Comparison of ENCODE assay signal across 1 cellular context in the genomic region with DNA sequence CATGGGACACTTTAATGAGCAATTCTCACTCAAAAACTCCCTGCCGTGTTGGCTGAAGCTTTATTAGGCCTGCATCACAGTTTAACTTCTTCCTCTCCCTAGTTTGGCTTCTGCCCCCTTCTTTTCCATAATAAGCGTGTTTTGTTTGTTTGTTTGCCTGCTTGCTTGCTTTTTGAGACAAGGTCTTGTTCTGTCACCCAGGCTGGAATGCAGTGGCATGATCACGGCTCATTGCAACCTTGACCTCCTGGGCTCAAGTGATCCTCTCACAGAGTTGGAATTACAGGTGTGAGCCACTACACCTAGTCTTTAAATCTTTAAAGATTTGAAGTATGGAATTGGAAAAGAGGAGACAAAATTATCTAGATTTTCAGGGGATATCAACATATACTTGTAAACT.
A peak's percentile ranks its signal among the peaks of the same experiment; 100 is the strongest.
TF ChIP-seq lines count a peak whose summit lies in the region.

No MANE protein-coding gene starts in this region.

TF ChIP-seq in HepG2, 621 proteins besides CTCF, POLR2A, EP300 and RAD21 (continued from another document and continues in another):
- TF ChIP-seq, protein P1, sequence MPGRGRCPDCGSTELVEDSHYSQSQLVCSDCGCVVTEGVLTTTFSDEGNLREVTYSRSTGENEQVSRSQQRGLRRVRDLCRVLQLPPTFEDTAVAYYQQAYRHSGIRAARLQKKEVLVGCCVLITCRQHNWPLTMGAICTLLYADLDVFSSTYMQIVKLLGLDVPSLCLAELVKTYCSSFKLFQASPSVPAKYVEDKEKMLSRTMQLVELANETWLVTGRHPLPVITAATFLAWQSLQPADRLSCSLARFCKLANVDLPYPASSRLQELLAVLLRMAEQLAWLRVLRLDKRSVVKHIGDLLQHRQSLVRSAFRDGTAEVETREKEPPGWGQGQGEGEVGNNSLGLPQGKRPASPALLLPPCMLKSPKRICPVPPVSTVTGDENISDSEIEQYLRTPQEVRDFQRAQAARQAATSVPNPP (CRISPR knock-in tag; IDR thresholded peaks at IDR 0.05), result no peak
- peak; percentile 53; the same call in 1 of the 2 replicates for TF ChIP-seq ZNF292 (CRISPR knock-in tag; IDR thresholded peaks at IDR 0.05; ENCODE audit: borderline replicate concordance, low read depth)
- TF ChIP-seq ZNF772 (CRISPR knock-in tag; IDR thresholded peaks at IDR 0.05), result no peak
- TF ChIP-seq, protein P2, sequence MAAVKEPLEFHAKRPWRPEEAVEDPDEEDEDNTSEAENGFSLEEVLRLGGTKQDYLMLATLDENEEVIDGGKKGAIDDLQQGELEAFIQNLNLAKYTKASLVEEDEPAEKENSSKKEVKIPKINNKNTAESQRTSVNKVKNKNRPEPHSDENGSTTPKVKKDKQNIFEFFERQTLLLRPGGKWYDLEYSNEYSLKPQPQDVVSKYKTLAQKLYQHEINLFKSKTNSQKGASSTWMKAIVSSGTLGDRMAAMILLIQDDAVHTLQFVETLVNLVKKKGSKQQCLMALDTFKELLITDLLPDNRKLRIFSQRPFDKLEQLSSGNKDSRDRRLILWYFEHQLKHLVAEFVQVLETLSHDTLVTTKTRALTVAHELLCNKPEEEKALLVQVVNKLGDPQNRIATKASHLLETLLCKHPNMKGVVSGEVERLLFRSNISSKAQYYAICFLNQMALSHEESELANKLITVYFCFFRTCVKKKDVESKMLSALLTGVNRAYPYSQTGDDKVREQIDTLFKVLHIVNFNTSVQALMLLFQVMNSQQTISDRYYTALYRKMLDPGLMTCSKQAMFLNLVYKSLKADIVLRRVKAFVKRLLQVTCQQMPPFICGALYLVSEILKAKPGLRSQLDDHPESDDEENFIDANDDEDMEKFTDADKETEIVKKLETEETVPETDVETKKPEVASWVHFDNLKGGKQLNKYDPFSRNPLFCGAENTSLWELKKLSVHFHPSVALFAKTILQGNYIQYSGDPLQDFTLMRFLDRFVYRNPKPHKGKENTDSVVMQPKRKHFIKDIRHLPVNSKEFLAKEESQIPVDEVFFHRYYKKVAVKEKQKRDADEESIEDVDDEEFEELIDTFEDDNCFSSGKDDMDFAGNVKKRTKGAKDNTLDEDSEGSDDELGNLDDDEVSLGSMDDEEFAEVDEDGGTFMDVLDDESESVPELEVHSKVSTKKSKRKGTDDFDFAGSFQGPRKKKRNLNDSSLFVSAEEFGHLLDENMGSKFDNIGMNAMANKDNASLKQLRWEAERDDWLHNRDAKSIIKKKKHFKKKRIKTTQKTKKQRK (IDR thresholded peaks at IDR 0.05; ENCODE audit: low read length), result no peak
- 0 out of 2 replicates have a peak, but pooled peaks have one; percentile 39 for TF ChIP-seq ZNF501 (CRISPR knock-in tag; IDR thresholded peaks at IDR 0.05)
- TF ChIP-seq, protein P3, sequence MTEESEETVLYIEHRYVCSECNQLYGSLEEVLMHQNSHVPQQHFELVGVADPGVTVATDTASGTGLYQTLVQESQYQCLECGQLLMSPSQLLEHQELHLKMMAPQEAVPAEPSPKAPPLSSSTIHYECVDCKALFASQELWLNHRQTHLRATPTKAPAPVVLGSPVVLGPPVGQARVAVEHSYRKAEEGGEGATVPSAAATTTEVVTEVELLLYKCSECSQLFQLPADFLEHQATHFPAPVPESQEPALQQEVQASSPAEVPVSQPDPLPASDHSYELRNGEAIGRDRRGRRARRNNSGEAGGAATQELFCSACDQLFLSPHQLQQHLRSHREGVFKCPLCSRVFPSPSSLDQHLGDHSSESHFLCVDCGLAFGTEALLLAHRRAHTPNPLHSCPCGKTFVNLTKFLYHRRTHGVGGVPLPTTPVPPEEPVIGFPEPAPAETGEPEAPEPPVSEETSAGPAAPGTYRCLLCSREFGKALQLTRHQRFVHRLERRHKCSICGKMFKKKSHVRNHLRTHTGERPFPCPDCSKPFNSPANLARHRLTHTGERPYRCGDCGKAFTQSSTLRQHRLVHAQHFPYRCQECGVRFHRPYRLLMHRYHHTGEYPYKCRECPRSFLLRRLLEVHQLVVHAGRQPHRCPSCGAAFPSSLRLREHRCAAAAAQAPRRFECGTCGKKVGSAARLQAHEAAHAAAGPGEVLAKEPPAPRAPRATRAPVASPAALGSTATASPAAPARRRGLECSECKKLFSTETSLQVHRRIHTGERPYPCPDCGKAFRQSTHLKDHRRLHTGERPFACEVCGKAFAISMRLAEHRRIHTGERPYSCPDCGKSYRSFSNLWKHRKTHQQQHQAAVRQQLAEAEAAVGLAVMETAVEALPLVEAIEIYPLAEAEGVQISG (CRISPR knock-in tag; IDR thresholded peaks at IDR 0.05), result no peak
- peak; percentile 96 for TF ChIP-seq TEAD3 (CRISPR knock-in tag; optimal IDR thresholded peaks at IDR 0.05; ENCODE audit: borderline replicate concordance)
- TF ChIP-seq XBP1 (CRISPR knock-in tag; IDR thresholded peaks at IDR 0.05), result no peak
- TF ChIP-seq CHD4 (IDR thresholded peaks at IDR 0.05; ENCODE audit: borderline replicate concordance, low read length), result no peak
- no peak for TF ChIP-seq MEIS1 (CRISPR knock-in tag; IDR thresholded peaks at IDR 0.05; ENCODE audit: borderline replicate concordance)
- TF ChIP-seq RARA (CRISPR knock-in tag; IDR thresholded peaks at IDR 0.05), result peak; percentile 65
- peak; percentile 35; the same call in 1 of the 2 replicates for TF ChIP-seq HMG20A (CRISPR knock-in tag; IDR thresholded peaks at IDR 0.05; ENCODE audit: borderline replicate concordance)
- no peak; the same call in 1 of the 2 replicates for TF ChIP-seq HNF4A (CRISPR knock-in tag; IDR thresholded peaks at IDR 0.05)
- TF ChIP-seq, protein P4, sequence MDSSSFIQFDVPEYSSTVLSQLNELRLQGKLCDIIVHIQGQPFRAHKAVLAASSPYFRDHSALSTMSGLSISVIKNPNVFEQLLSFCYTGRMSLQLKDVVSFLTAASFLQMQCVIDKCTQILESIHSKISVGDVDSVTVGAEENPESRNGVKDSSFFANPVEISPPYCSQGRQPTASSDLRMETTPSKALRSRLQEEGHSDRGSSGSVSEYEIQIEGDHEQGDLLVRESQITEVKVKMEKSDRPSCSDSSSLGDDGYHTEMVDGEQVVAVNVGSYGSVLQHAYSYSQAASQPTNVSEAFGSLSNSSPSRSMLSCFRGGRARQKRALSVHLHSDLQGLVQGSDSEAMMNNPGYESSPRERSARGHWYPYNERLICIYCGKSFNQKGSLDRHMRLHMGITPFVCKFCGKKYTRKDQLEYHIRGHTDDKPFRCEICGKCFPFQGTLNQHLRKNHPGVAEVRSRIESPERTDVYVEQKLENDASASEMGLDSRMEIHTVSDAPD (CRISPR knock-in tag; IDR thresholded peaks at IDR 0.05), result no peak
- no peak for TF ChIP-seq ZNF33B (CRISPR knock-in tag; IDR thresholded peaks at IDR 0.05)
- peak; percentile 53 for TF ChIP-seq HDAC2 (CRISPR knock-in tag; IDR thresholded peaks at IDR 0.05)
- TF ChIP-seq MXD4 (CRISPR knock-in tag; IDR thresholded peaks at IDR 0.05), result no peak
- TF ChIP-seq HOXA5 (CRISPR knock-in tag; IDR thresholded peaks at IDR 0.05), result no peak
- TF ChIP-seq RCOR2 (CRISPR knock-in tag; IDR thresholded peaks at IDR 0.05), result no peak
- TF ChIP-seq, protein P5, sequence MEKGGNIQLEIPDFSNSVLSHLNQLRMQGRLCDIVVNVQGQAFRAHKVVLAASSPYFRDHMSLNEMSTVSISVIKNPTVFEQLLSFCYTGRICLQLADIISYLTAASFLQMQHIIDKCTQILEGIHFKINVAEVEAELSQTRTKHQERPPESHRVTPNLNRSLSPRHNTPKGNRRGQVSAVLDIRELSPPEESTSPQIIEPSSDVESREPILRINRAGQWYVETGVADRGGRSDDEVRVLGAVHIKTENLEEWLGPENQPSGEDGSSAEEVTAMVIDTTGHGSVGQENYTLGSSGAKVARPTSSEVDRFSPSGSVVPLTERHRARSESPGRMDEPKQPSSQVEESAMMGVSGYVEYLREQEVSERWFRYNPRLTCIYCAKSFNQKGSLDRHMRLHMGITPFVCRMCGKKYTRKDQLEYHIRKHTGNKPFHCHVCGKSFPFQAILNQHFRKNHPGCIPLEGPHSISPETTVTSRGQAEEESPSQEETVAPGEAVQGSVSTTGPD (CRISPR knock-in tag; IDR thresholded peaks at IDR 0.05), result no peak
- TF ChIP-seq, protein P6, sequence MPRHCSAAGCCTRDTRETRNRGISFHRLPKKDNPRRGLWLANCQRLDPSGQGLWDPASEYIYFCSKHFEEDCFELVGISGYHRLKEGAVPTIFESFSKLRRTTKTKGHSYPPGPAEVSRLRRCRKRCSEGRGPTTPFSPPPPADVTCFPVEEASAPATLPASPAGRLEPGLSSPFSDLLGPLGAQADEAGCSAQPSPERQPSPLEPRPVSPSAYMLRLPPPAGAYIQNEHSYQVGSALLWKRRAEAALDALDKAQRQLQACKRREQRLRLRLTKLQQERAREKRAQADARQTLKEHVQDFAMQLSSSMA (CRISPR knock-in tag; IDR thresholded peaks at IDR 0.05), result no peak
- no peak for TF ChIP-seq REXO4 (CRISPR knock-in tag; IDR thresholded peaks at IDR 0.05; ENCODE audit: borderline replicate concordance)
- TF ChIP-seq MBNL3 (CRISPR knock-in tag; conservative IDR thresholded peaks at IDR 0.05), result no peak
- no peak for TF ChIP-seq FOXK2 (IDR thresholded peaks at IDR 0.05)
- TF ChIP-seq PCBP1 (IDR thresholded peaks at IDR 0.05; ENCODE audit: borderline replicate concordance, low read depth, low read length), result no peak
- TF ChIP-seq IRX3 (CRISPR knock-in tag; IDR thresholded peaks at IDR 0.05; ENCODE audit: borderline replicate concordance, low read depth), result no peak
- peak; percentile 46; the same call in 1 of the 2 replicates for TF ChIP-seq SOX5 (CRISPR knock-in tag; IDR thresholded peaks at IDR 0.05; ENCODE audit: borderline replicate concordance)
- TF ChIP-seq, protein P7, sequence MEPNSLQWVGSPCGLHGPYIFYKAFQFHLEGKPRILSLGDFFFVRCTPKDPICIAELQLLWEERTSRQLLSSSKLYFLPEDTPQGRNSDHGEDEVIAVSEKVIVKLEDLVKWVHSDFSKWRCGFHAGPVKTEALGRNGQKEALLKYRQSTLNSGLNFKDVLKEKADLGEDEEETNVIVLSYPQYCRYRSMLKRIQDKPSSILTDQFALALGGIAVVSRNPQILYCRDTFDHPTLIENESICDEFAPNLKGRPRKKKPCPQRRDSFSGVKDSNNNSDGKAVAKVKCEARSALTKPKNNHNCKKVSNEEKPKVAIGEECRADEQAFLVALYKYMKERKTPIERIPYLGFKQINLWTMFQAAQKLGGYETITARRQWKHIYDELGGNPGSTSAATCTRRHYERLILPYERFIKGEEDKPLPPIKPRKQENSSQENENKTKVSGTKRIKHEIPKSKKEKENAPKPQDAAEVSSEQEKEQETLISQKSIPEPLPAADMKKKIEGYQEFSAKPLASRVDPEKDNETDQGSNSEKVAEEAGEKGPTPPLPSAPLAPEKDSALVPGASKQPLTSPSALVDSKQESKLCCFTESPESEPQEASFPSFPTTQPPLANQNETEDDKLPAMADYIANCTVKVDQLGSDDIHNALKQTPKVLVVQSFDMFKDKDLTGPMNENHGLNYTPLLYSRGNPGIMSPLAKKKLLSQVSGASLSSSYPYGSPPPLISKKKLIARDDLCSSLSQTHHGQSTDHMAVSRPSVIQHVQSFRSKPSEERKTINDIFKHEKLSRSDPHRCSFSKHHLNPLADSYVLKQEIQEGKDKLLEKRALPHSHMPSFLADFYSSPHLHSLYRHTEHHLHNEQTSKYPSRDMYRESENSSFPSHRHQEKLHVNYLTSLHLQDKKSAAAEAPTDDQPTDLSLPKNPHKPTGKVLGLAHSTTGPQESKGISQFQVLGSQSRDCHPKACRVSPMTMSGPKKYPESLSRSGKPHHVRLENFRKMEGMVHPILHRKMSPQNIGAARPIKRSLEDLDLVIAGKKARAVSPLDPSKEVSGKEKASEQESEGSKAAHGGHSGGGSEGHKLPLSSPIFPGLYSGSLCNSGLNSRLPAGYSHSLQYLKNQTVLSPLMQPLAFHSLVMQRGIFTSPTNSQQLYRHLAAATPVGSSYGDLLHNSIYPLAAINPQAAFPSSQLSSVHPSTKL (CRISPR knock-in tag; IDR thresholded peaks at IDR 0.05), result peak; percentile 74
- TF ChIP-seq ZNF34 (CRISPR knock-in tag; IDR thresholded peaks at IDR 0.05; ENCODE audit: borderline replicate concordance), result no peak
- no peak for TF ChIP-seq AGO1 (IDR thresholded peaks at IDR 0.05; ENCODE audit: low read depth, low read length, poor library complexity, severe bottlenecking)
- no peak for TF ChIP-seq SIX1 (CRISPR knock-in tag; IDR thresholded peaks at IDR 0.05; ENCODE audit: borderline replicate concordance)
- TF ChIP-seq ZMYM3 (CRISPR knock-in tag; IDR thresholded peaks at IDR 0.05), result peak; percentile 39; the same call in 1 of the 2 replicates
- no peak for TF ChIP-seq SMARCC2 (IDR thresholded peaks at IDR 0.05)
- TF ChIP-seq FOXA3 (CRISPR knock-in tag; IDR thresholded peaks at IDR 0.05), result 0 out of 2 replicates have a peak, but pooled peaks have one; percentile 14
- TF ChIP-seq RFX1 (IDR thresholded peaks at IDR 0.05), result no peak
- no peak for TF ChIP-seq ZNF878 (CRISPR knock-in tag; IDR thresholded peaks at IDR 0.05)
- no peak for TF ChIP-seq TAF1 (CRISPR knock-in tag; IDR thresholded peaks at IDR 0.05)
- TF ChIP-seq, protein P8, sequence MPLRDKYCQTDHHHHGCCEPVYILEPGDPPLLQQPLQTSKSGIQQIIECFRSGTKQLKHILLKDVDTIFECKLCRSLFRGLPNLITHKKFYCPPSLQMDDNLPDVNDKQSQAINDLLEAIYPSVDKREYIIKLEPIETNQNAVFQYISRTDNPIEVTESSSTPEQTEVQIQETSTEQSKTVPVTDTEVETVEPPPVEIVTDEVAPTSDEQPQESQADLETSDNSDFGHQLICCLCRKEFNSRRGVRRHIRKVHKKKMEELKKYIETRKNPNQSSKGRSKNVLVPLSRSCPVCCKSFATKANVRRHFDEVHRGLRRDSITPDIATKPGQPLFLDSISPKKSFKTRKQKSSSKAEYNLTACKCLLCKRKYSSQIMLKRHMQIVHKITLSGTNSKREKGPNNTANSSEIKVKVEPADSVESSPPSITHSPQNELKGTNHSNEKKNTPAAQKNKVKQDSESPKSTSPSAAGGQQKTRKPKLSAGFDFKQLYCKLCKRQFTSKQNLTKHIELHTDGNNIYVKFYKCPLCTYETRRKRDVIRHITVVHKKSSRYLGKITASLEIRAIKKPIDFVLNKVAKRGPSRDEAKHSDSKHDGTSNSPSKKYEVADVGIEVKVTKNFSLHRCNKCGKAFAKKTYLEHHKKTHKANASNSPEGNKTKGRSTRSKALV (CRISPR knock-in tag; IDR thresholded peaks at IDR 0.05), result no peak
- TF ChIP-seq, protein P9, sequence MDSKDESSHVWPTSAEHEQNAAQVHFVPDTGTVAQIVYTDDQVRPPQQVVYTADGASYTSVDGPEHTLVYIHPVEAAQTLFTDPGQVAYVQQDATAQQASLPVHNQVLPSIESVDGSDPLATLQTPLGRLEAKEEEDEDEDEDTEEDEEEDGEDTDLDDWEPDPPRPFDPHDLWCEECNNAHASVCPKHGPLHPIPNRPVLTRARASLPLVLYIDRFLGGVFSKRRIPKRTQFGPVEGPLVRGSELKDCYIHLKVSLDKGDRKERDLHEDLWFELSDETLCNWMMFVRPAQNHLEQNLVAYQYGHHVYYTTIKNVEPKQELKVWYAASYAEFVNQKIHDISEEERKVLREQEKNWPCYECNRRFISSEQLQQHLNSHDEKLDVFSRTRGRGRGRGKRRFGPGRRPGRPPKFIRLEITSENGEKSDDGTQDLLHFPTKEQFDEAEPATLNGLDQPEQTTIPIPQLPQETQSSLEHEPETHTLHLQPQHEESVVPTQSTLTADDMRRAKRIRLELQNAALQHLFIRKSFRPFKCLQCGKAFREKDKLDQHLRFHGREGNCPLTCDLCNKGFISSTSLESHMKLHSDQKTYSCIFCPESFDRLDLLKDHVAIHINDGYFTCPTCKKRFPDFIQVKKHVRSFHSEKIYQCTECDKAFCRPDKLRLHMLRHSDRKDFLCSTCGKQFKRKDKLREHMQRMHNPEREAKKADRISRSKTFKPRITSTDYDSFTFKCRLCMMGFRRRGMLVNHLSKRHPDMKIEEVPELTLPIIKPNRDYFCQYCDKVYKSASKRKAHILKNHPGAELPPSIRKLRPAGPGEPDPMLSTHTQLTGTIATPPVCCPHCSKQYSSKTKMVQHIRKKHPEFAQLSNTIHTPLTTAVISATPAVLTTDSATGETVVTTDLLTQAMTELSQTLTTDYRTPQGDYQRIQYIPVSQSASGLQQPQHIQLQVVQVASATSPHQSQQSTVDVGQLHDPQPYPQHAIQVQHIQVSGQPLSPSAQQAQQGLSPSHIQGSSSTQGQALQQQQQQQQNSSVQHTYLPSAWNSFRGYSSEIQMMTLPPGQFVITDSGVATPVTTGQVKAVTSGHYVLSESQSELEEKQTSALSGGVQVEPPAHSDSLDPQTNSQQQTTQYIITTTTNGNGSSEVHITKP (CRISPR knock-in tag; IDR thresholded peaks at IDR 0.05; ENCODE audit: low read depth), result no peak
